ENCODE assay signal across 18 cellular contexts in genomic region chr2:31089645-31090044, GRCh38. TPM values are rescaled to one million over a fixed set of nuclear protein-coding genes. Genes with fewer than 3 reads are reported as not detected.
"Had no signal": no experiment of that assay in that cellular context is flagged by ENCODE, and none has a peak within 500 bp of the region (broad histone marks: within the 10 kb centered on the region; RNA-seq: fewer than 3 reads in every experiment).

No MANE protein-coding gene starts in this region.

- H3K27ac ChIP-seq: esophagus muscularis mucosa, gastrocnemius medialis, pancreas, psoas muscle, right atrium auricular region, upper lobe of left lung had no signal

- H3K9me3 ChIP-seq: esophagus muscularis mucosa, gastrocnemius medialis, pancreas, psoas muscle, right atrium auricular region, upper lobe of left lung had no signal

- H3K4me3 ChIP-seq: esophagus muscularis mucosa, gastrocnemius medialis, pancreas, psoas muscle, right atrium auricular region, upper lobe of left lung had no signal

- H3K4me1 Mint-ChIP-seq: activated CD4-positive, alpha-beta memory T cell treated with anti-CD3 and anti-CD28 coated beads, Interleukin-2, amount 10 ng/mL, durations not matched to agents 7 days and 5 days; activated naive CD4-positive, alpha-beta T cell treated with anti-CD3 and anti-CD28 coated beads, Interleukin-2, amount 10 ng/mL, durations not matched to agents 7 days and 5 days; activated naive CD8-positive, alpha-beta T cell treated with anti-CD3 and anti-CD28 coated beads, Interleukin-2, amount 50 U/mL, for 24 hours had no signal

- H3K27me3 ChIP-seq: esophagus muscularis mucosa, gastrocnemius medialis, pancreas, right atrium auricular region, upper lobe of left lung had no signal

- H3K9me3 Mint-ChIP-seq: activated CD4-positive, alpha-beta memory T cell treated with anti-CD3 and anti-CD28 coated beads, Interleukin-2, amount 10 ng/mL, durations not matched to agents 7 days and 5 days; activated naive CD4-positive, alpha-beta T cell treated with anti-CD3 and anti-CD28 coated beads, Interleukin-2, amount 10 ng/mL, durations not matched to agents 7 days and 5 days; activated naive CD8-positive, alpha-beta T cell treated with anti-CD3 and anti-CD28 coated beads, Interleukin-2, amount 50 U/mL, for 24 hours; nephron progenitor cell had no signal

- H3K4me3 Mint-ChIP-seq: activated CD4-positive, alpha-beta memory T cell treated with anti-CD3 and anti-CD28 coated beads, Interleukin-2, amount 10 ng/mL, durations not matched to agents 7 days and 5 days; activated naive CD4-positive, alpha-beta T cell treated with anti-CD3 and anti-CD28 coated beads, Interleukin-2, amount 10 ng/mL, durations not matched to agents 7 days and 5 days; activated naive CD8-positive, alpha-beta T cell treated with anti-CD3 and anti-CD28 coated beads, Interleukin-2, amount 50 U/mL, for 24 hours; activated T-cell treated with anti-CD3 and anti-CD28 coated beads, Interleukin-2, amount 50 U/mL, for 72 hours; nephron progenitor cell had no signal

- H3K36me3 ChIP-seq: esophagus muscularis mucosa, gastrocnemius medialis, pancreas, right atrium auricular region, upper lobe of left lung had no signal

- ATAC-seq: activated naive CD8-positive, alpha-beta T cell treated with anti-CD3 and anti-CD28 coated beads, Interleukin-2, amount 50 U/mL, for 24 hours; activated T-cell treated with anti-CD3 and anti-CD28 coated beads, Interleukin-2, amount 50 U/mL, for 72 hours; gastrocnemius medialis; pancreas; psoas muscle; stimulated activated naive CD8-positive, alpha-beta T cell treated with anti-CD3 and anti-CD28 coated beads, Interleukin-15, Interleukin-2, amounts not matched to agents 100 U/mL and 50 U/mL, for 24 hours had no signal

- H3K36me3 Mint-ChIP-seq: activated naive CD4-positive, alpha-beta T cell treated with anti-CD3 and anti-CD28 coated beads, Interleukin-2, amount 10 ng/mL, durations not matched to agents 7 days and 5 days had no signal

- DNase-seq: activated CD4-positive, alpha-beta memory T cell treated with anti-CD3 and anti-CD28 coated beads, Interleukin-2, amount 10 ng/mL, durations not matched to agents 7 days and 5 days; activated CD4-positive, alpha-beta T cell treated with anti-CD3 and anti-CD28 coated beads for 48 hours; activated effector memory CD4-positive, alpha-beta T cell treated with Interleukin-2 at 50 U/mL for 16 hours; activated naive CD4-positive, alpha-beta T cell treated with anti-CD3 and anti-CD28 coated beads, Interleukin-2, amount 10 ng/mL, durations not matched to agents 7 days and 5 days; activated naive CD8-positive, alpha-beta T cell treated with anti-CD3 and anti-CD28 coated beads, Interleukin-2, amount 50 U/mL, for 24 hours; activated T-cell treated with anti-CD3 and anti-CD28 coated beads, Interleukin-2, amount 50 U/mL, for 72 hours; gastrocnemius medialis; hippocampal formation; nephron progenitor cell; pancreas; psoas muscle; stimulated activated CD4-positive, alpha-beta T cell treated with anti-CD3 and anti-CD28 coated beads, Interleukin-4, amount 100 ng/mL, for 24 hours; stimulated activated naive CD8-positive, alpha-beta T cell treated with anti-CD3 and anti-CD28 coated beads, Interleukin-15, Interleukin-2, amounts not matched to agents 100 U/mL and 50 U/mL, for 24 hours; T-helper 1 cell; T1000; upper lobe of left lung had no signal

- H3K4me1 ChIP-seq: esophagus muscularis mucosa, gastrocnemius medialis, pancreas, psoas muscle, right atrium auricular region, upper lobe of left lung had no signal

- H3K27ac Mint-ChIP-seq: activated CD4-positive, alpha-beta memory T cell treated with anti-CD3 and anti-CD28 coated beads, Interleukin-2, amount 10 ng/mL, durations not matched to agents 7 days and 5 days; activated naive CD4-positive, alpha-beta T cell treated with anti-CD3 and anti-CD28 coated beads, Interleukin-2, amount 10 ng/mL, durations not matched to agents 7 days and 5 days; activated naive CD8-positive, alpha-beta T cell treated with anti-CD3 and anti-CD28 coated beads, Interleukin-2, amount 50 U/mL, for 24 hours; activated T-cell treated with anti-CD3 and anti-CD28 coated beads, Interleukin-2, amount 50 U/mL, for 72 hours; nephron progenitor cell had no signal

RNA-seq across cellular contexts. Expression of gene GALNT14, which starts 48.6 kb away (rescaled TPM):
- total RNA-seq: activated CD4-positive, alpha-beta memory T cell treated with anti-CD3 and anti-CD28 coated beads, Interleukin-2, amount 10 ng/mL, durations not matched to agents 7 days and 5 days had no signal
